In the genomic region with DNA sequence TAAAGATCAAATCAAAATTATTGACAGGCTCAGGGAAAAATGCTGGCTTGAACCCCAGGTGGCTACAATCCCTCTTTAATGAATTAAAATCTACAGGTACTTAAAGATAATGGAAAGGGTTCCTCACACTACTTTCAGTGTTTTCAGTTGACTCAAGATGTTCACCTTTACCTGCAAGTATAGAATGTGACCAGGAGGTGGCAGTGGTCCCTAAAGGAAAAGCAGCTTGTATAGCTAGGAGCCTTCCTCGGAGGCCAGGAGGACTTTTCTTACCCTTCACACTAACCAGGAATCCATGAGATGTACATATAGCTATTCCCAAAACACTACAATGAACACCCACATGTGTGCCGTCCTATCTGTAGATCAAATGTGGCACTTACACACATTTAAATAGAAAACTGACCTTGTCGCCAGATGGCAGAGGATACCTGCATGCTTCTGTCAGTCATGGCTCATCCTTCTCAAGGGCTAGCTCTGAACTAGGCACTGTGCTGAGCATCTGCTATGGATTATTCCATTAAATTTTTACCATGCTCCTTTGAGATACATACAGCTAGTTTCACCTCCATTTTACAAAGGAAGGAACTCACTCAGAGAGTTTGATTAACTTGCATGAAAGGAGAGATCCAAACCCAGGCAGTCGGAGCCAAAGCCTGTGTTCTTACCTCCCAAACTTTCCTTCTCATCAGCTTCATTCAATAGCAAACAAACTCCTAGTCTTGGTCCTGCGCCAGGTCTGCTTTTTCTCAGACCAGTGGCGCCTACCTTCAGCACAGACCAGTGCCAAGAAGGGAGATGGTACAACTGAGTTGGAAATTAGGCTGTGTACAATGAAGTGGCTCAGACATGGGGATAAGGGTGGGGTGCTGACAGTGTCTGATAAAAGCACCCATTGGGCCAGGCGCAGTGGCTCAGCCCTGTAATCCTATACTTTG, we compare ENCODE assay signal across 8 cellular contexts.
A peak's percentile ranks its signal among the peaks of the same experiment; 100 is the strongest.
DNase-seq lines count a peak whose midpoint lies in the region; ATAC-seq lines count a peak whose summit lies in the region.

No MANE protein-coding gene starts in this region.

- ATAC-seq in HG02610 (IDR thresholded peaks at IDR 0.05; ENCODE audit: unreplicated experiment), result peak; percentile 73

- in situ Hi-C loops in T47D (cut with HindIII; ENCODE audit: low pct_unique_long_range_greater_than_20kb, low sequenced_read_pairs), result no loop called here

- DNase-seq in NCI-H2081 (lab: John Stamatoyannopoulos, UW) (peak; percentile 60 to 63), NCI-H2081 treated with DMSO at 0.1 percent for 48 hours (lab: John Stamatoyannopoulos, UW) (no peak), NCI-H1436 treated with DMSO at 0.1 percent for 48 hours (lab: John Stamatoyannopoulos, UW) (peak; percentile 7), T-helper 2 cell (peak in 3 of 5 experiments; percentile 8 to 71 (median 22)), T47D (ENCODE audit: low read depth in 1 of 2, low spot score in 1 of 2) (peak; percentile 55 to 93), islet precursor cell (peak; percentile 82)
- DNase-seq in stimulated activated CD4-positive, alpha-beta T cell treated with anti-CD3 and anti-CD28 coated beads, Interleukin-1b, Interleukin-23, amount 100 ng/mL, for 48 hours, result peak; percentile 47
